Comparison of ENCODE assay signal across 16 cellular contexts in the genomic region with DNA sequence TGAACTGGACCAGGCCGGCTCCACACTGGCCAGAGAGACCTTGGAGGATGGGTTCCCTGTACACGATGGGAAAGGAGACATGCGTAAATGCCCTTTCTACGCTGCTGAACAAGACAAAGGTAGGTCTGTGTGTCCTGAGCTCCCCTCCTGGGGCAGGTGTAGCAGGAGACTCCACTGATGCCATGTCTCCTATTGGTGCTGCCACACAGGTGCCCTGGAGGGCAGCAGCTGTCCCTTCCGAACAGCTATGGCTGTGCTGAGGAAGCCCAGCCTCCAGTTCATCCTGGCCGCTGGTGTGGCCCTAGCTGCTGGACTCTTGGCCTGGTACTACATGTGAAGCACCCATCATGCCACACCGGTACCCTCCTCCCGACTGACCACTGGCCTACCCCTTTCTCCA. TPM values are rescaled to one million over a fixed set of nuclear protein-coding genes. Genes with fewer than 3 reads are reported as not detected.
"Had no signal": no experiment of that assay in that cellular context is flagged by ENCODE, and none has a peak within 500 bp of the region (broad histone marks: within the 10 kb centered on the region; RNA-seq: fewer than 3 reads in every experiment).

No MANE protein-coding gene starts in this region.

- H3K27me3 Mint-ChIP-seq: activated CD4-positive, alpha-beta memory T cell treated with anti-CD3 and anti-CD28 coated beads, Interleukin-2, amount 10 ng/mL, durations not matched to agents 7 days and 5 days had no signal

- H3K4me3 Mint-ChIP-seq: activated CD4-positive, alpha-beta memory T cell treated with anti-CD3 and anti-CD28 coated beads, Interleukin-2, amount 10 ng/mL, durations not matched to agents 7 days and 5 days; activated naive CD4-positive, alpha-beta T cell treated with anti-CD3 and anti-CD28 coated beads for 36 hours; nephron progenitor cell; T-helper 2 cell treated with Interferon-gamma antibody and Interleukin-4, amounts not matched to agents 5 μg/mL and 100 μg/mL, for 36 hours; WTC11 had no signal

- H3K4me3 ChIP-seq: coronary artery, esophagus squamous epithelium, heart right ventricle, SK-N-MC, thyroid gland had no signal

- H3K4me1 Mint-ChIP-seq: nephron progenitor cell had no signal

- H3K27ac ChIP-seq: coronary artery, SK-N-MC, thyroid gland had no signal

- H3K27ac Mint-ChIP-seq: activated naive CD4-positive, alpha-beta T cell treated with anti-CD3 and anti-CD28 coated beads for 36 hours; T-helper 2 cell treated with Interferon-gamma antibody and Interleukin-4, amounts not matched to agents 5 μg/mL and 100 μg/mL, for 36 hours; WTC11 had no signal

- H3K27me3 ChIP-seq: esophagus squamous epithelium, heart right ventricle, thyroid gland had no signal

- H3K9me3 ChIP-seq: esophagus squamous epithelium, heart right ventricle, thyroid gland had no signal

- ATAC-seq: heart right ventricle, WTC11 had no signal

- DNase-seq: activated CD4-positive, alpha-beta memory T cell treated with anti-CD3 and anti-CD28 coated beads, Interleukin-2, amount 10 ng/mL, durations not matched to agents 7 days and 5 days; activated CD4-positive, alpha-beta T cell treated with anti-CD3 and anti-CD28 coated beads for 4 hours; activated CD8-positive, alpha-beta memory T cell treated with anti-CD3 and anti-CD28 coated beads, Interleukin-2, amount 50 U/mL, for 48 hours; activated naive CD4-positive, alpha-beta T cell treated with anti-CD3 and anti-CD28 coated beads for 36 hours; esophagus squamous epithelium; heart right ventricle; nephron progenitor cell; nucleus accumbens; stimulated activated CD8-positive, alpha-beta memory T cell treated with anti-CD3 and anti-CD28 coated beads, Interleukin-4, amount 100 ng/mL, for 48 hours; stimulated activated naive CD4-positive, alpha-beta T cell treated with Interleukin-2 at 50 U/mL for 16 hours; thyroid gland had no signal

- H3K9me3 Mint-ChIP-seq: activated CD4-positive, alpha-beta memory T cell treated with anti-CD3 and anti-CD28 coated beads, Interleukin-2, amount 10 ng/mL, durations not matched to agents 7 days and 5 days; activated naive CD4-positive, alpha-beta T cell treated with anti-CD3 and anti-CD28 coated beads for 36 hours; nephron progenitor cell; T-helper 2 cell treated with Interferon-gamma antibody and Interleukin-4, amounts not matched to agents 5 μg/mL and 100 μg/mL, for 36 hours; WTC11 had no signal

RNA-seq across cellular contexts. Expression of gene C16orf96, which starts 46.7 kb away (rescaled TPM):
- total RNA-seq: ureter had no signal
